In genomic region chr1:76713535-76713934, GRCh38 we compare ENCODE assay signal across 29 cellular contexts.
DNase-seq lines count a peak whose midpoint lies in the region; ATAC-seq, FAIRE-seq and TF ChIP-seq lines count a peak whose summit lies in the region.
"Had no signal": no experiment of that assay in that cellular context is flagged by ENCODE, and none has a peak within 500 bp of the region (broad histone marks: within the 10 kb centered on the region; RNA-seq: fewer than 3 reads in every experiment).

No MANE protein-coding gene starts in this region.

- H3K4me3 ChIP-seq in GM12878 (no peak overlapping the region), mesenchymal stem cell (ENCODE audit: insufficient read depth in 1 of 2, low read depth in 1 of 2, low read length in 2 of 2) (no peak overlapping the region)
- H3K4me3 ChIP-seq: thyroid gland, vagina had no signal

- no peaks in the 10 kb centered on the region for H3K79me2 ChIP-seq in GM12878 (ENCODE audit: control insufficient read depth, insufficient read depth, low read length)
- H3K79me2 ChIP-seq: parathyroid adenoma had no signal

- H3K27ac ChIP-seq in GM12878 (ENCODE audit: control insufficient read depth, insufficient read depth) (no peak overlapping the region), mesenchymal stem cell (ENCODE audit: low read length, poor library complexity, severe bottlenecking) (no peak overlapping the region)
- H3K27ac ChIP-seq: epithelial cell of prostate, parathyroid adenoma, thyroid gland, vagina had no signal

- no peak overlapping the region for H4K91ac ChIP-seq in mesenchymal stem cell (ENCODE audit: low read length)

- RAD21 ChIA-PET in GM12878 (lab: Charles Lee; ENCODE audit: unreplicated experiment): interaction anchor here (0.8 to 1.5 kb wide), 2 partner anchors 10 to 317 kb away, joined by 3 read pairs; no protein-coding TSS in a partner anchor

- intact Hi-C loops in GM12878 (cut with micrococcal nuclease; ENCODE audit: unreplicated experiment): no loop called here

- no peak overlapping the region for H2BK120ac ChIP-seq in mesenchymal stem cell (ENCODE audit: low read depth, low read length)

- H3K23ac ChIP-seq in mesenchymal stem cell (ENCODE audit: low read length in 2 of 2): no peak overlapping the region

- in situ Hi-C loops in GM12878 (cut with MboI): no loop called here

- H3K18ac ChIP-seq in mesenchymal stem cell (ENCODE audit: low read depth in 1 of 2, low read length in 2 of 2): no peak overlapping the region

- no peak overlapping the region for H2AK5ac ChIP-seq in mesenchymal stem cell (ENCODE audit: low read length, severe bottlenecking)

- H3K79me1 ChIP-seq in mesenchymal stem cell (replicated peaks; ENCODE audit: low read length, poor library complexity, severe bottlenecking): no peaks in the 10 kb centered on the region

- CTCF ChIA-PET in GM12878 (lab: Yijun Ruan, JAX): no interaction called here

- TF ChIP-seq EP300 in GM12878 (IDR thresholded peaks at IDR 0.05; ENCODE audit: borderline replicate concordance in 1 of 2, control insufficient read depth in 1 of 2, low read depth in 2 of 2, low read length in 2 of 2): peak in 1 of 2 experiments; percentile 25; a peak in 1 of 4 replicates

- H3K4ac ChIP-seq in mesenchymal stem cell (ENCODE audit: low read depth in 1 of 2, low read length in 2 of 2): no peak overlapping the region

- H3K36me3 ChIP-seq in GM12878 (ENCODE audit: control insufficient read depth in 2 of 2, insufficient read depth in 2 of 2, low read length in 1 of 2): no peaks in the 10 kb centered on the region
- H3K36me3 ChIP-seq in mesenchymal stem cell (ENCODE audit: control insufficient read depth in 1 of 2, insufficient read depth in 2 of 2, low read depth in 1 of 2, low read length in 2 of 2): no peaks in the 10 kb centered on the region
- H3K36me3 ChIP-seq: thyroid gland, vagina had no signal

- no peak for TF ChIP-seq POLR2A in GM12878 (IDR thresholded peaks at IDR 0.05; ENCODE audit: low read depth, low read length)

- no peak overlapping the region for H2BK12ac ChIP-seq in mesenchymal stem cell (ENCODE audit: low read length in 2 of 2)

- SMC1A ChIA-PET in GM12878 (lab: Charles Lee; ENCODE audit: uncharacterized antibody, unreplicated experiment): interaction anchor here (1.0 to 1.2 kb wide), 2 partner anchors 37 to 45 kb away, joined by 3 read pairs; no protein-coding TSS in a partner anchor

- DNase-seq in NCI-H748 (lab: John Stamatoyannopoulos, UW; ENCODE audit: unreplicated experiment): peak; percentile 22
- no peak for DNase-seq in NCI-H748 treated with DMSO at 0.1 percent for 48 hours (lab: John Stamatoyannopoulos, UW)
- DNase-seq in NCI-H1417 (lab: John Stamatoyannopoulos, UW): peak in 2 of 3 experiments; percentile 14 to 70
- DNase-seq in GM12878 (ENCODE audit: low read depth, low spot score): peak; percentile 0
- no peak for DNase-seq in mesenchymal stem cell
- DNase-seq in DMS79 (lab: John Stamatoyannopoulos, UW): no peak
- DNase-seq: activated gamma-delta T cell treated with Interleukin-2 at 50 U/mL for 16 hours; activated T-cell treated with anti-CD3 and anti-CD28 coated beads, Interleukin-2, amount 50 U/mL, for 24 hours; central memory CD4-positive, alpha-beta T cell; cortex of kidney; DMS79 treated with DMSO at 0.1 percent for 48 hours; effector memory CD4-positive, alpha-beta T cell; GF-D8; mesendoderm; NCI-H1048; NCI-H187 treated with DMSO at 0.1 percent for 48 hours; NCI-H524 treated with DMSO at 0.1 percent for 48 hours; SHP77 treated with DMSO at 0.1 percent for 48 hours; small intestine; thyroid gland had no signal

- no peak overlapping the region for H3K14ac ChIP-seq in mesenchymal stem cell (ENCODE audit: low read length in 2 of 2)

- H2BK5ac ChIP-seq in mesenchymal stem cell (ENCODE audit: low read depth, low read length, poor library complexity, severe bottlenecking): no peak overlapping the region

- no peaks in the 10 kb centered on the region for H3K27me3 ChIP-seq in GM12878 (replicated peaks in 1 of 2; ENCODE audit: control insufficient read depth in 2 of 2, insufficient read depth in 2 of 2, low read length in 1 of 2)
- H3K27me3 ChIP-seq in mesenchymal stem cell (ENCODE audit: control insufficient read depth in 1 of 2, insufficient read depth in 1 of 2, low read length in 2 of 2): no peaks in the 10 kb centered on the region
- H3K27me3 ChIP-seq: thyroid gland, vagina had no signal

- no peak overlapping the region for H3K4me2 ChIP-seq in GM12878 (ENCODE audit: control insufficient read depth, insufficient read depth)
- H3K4me2 ChIP-seq in mesenchymal stem cell (ENCODE audit: low read length, poor library complexity, severe bottlenecking): no peak overlapping the region

- no peaks in the 10 kb centered on the region for H3K9me3 ChIP-seq in GM12878 (replicated peaks; ENCODE audit: control insufficient read depth, insufficient read depth, low read length)
- H3K9me3 ChIP-seq in mesenchymal stem cell (ENCODE audit: control insufficient read depth, low read length): no peaks in the 10 kb centered on the region
- H3K9me3 ChIP-seq: thyroid gland, vagina had no signal

- no peaks in the 10 kb centered on the region for H3K4me1 ChIP-seq in GM12878 (ENCODE audit: control insufficient read depth, insufficient read depth, low read length)
- no peaks in the 10 kb centered on the region for H3K4me1 ChIP-seq in mesenchymal stem cell (ENCODE audit: control insufficient read depth, insufficient read depth, low read depth, low read length)
- H3K4me1 ChIP-seq: parathyroid adenoma, thyroid gland, vagina had no signal

- H4K20me1 ChIP-seq in GM12878 (ENCODE audit: control insufficient read depth, insufficient read depth): no peaks in the 10 kb centered on the region

- BruUV-seq in GM12878 (replicated peaks; lab: Mats Ljungman, UMichigan): no TSS peak

- H2AFZ ChIP-seq in GM12878 (ENCODE audit: control insufficient read depth, low read depth, low read length): no peak overlapping the region
- H2AFZ ChIP-seq in mesenchymal stem cell (ENCODE audit: low read depth, low read length): no peak overlapping the region
- H2AFZ ChIP-seq: parathyroid adenoma had no signal

- POLR2A ChIA-PET in GM12878 (lab: Charles Lee): no interaction called here

- no peak for FAIRE-seq in GM12878 (lab: Jason Lieb, UNC)
- FAIRE-seq: H54, islet of Langerhans, RCC 7860 had no signal

- H3K9ac ChIP-seq in GM12878 (ENCODE audit: control insufficient read depth, insufficient read depth, low read length) (no peak overlapping the region), mesenchymal stem cell (ENCODE audit: low read length) (no peak overlapping the region)
- H3K9ac ChIP-seq: parathyroid adenoma had no signal

- H4K8ac ChIP-seq in mesenchymal stem cell (ENCODE audit: low read length): no peak overlapping the region

- no peak overlapping the region for H2BK15ac ChIP-seq in mesenchymal stem cell (ENCODE audit: low read depth, poor library complexity, severe bottlenecking)

- 0% methylated on average over 2 of the region's 2 CpGs for WGBS in GM12878 (ENCODE audit: insufficient coverage, insufficient replicate concordance, low lambda C conversion rate, missing lambda C conversion rate)
- no CpG with 5 or more reads among the region's 2 CpGs for WGBS in mesenchymal stem cell

- no peak for TF ChIP-seq RAD21 in GM12878 (IDR thresholded peaks at IDR 0.05; ENCODE audit: insufficient read depth, low read depth, low read length)

- no peak for TF ChIP-seq CTCF in GM12878 (IDR thresholded peaks at IDR 0.05 in 2 of 3, conservative IDR thresholded peaks at IDR 0.05 in 1 of 3; ENCODE audit: control insufficient read depth in 2 of 3, extremely low read depth in 1 of 3, insufficient read depth in 1 of 3, low read depth in 3 of 3, low read length in 3 of 3)

- ATAC-seq in GM19351 (IDR thresholded peaks at IDR 0.05; ENCODE audit: unreplicated experiment) (peak; percentile 55), GM12878 (peak; percentile 96), GM18861 (IDR thresholded peaks at IDR 0.05; ENCODE audit: unreplicated experiment) (no peak)
- ATAC-seq: left lobe of liver had no signal

TF ChIP-seq in GM12878, 131 proteins besides CTCF, POLR2A, EP300 and RAD21 (continues in another document):
- TF ChIP-seq ATF3 (IDR thresholded peaks at IDR 0.05; ENCODE audit: borderline replicate concordance, extremely low read depth, low read depth, low read length) (no peak), YY1 (IDR thresholded peaks at IDR 0.05; ENCODE audit: low read depth, low read length) (no peak), SMARCA5 (IDR thresholded peaks at IDR 0.05) (no peak), ZBED1 (IDR thresholded peaks at IDR 0.05; ENCODE audit: borderline replicate concordance) (no peak), IKZF2 (IDR thresholded peaks at IDR 0.05) (peak; percentile 27 to 55; a peak in 1 of 4 replicates), ZNF24 (IDR thresholded peaks at IDR 0.05) (no peak), SREBF1 (IDR thresholded peaks at IDR 0.05; ENCODE audit: low read length) (no peak), IKZF1 (conservative IDR thresholded peaks at IDR 0.05) (no peak), BCL11A (IDR thresholded peaks at IDR 0.05; ENCODE audit: low read depth, low read length) (no peak)
- TF ChIP-seq, protein P1, sequence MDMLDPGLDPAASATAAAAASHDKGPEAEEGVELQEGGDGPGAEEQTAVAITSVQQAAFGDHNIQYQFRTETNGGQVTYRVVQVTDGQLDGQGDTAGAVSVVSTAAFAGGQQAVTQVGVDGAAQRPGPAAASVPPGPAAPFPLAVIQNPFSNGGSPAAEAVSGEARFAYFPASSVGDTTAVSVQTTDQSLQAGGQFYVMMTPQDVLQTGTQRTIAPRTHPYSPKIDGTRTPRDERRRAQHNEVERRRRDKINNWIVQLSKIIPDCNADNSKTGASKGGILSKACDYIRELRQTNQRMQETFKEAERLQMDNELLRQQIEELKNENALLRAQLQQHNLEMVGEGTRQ (IDR thresholded peaks at IDR 0.05; ENCODE audit: borderline replicate concordance, low read depth, low read length): no peak
- TF ChIP-seq, protein P2, sequence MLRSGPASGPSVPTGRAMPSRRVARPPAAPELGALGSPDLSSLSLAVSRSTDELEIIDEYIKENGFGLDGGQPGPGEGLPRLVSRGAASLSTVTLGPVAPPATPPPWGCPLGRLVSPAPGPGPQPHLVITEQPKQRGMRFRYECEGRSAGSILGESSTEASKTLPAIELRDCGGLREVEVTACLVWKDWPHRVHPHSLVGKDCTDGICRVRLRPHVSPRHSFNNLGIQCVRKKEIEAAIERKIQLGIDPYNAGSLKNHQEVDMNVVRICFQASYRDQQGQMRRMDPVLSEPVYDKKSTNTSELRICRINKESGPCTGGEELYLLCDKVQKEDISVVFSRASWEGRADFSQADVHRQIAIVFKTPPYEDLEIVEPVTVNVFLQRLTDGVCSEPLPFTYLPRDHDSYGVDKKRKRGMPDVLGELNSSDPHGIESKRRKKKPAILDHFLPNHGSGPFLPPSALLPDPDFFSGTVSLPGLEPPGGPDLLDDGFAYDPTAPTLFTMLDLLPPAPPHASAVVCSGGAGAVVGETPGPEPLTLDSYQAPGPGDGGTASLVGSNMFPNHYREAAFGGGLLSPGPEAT (IDR thresholded peaks at IDR 0.05; ENCODE audit: low read depth): peak; percentile 68; the same call in 1 of the 2 replicates

Comparison
In these comparisons a context has a peak if more than half of its experiments do, and no peak if none do; other contexts are left out.
1. DNase-seq: peak in NCI-H748 (single experiment), NCI-H1417 (2 of 3) and GM12878 (single experiment); none in NCI-H748 treated with DMSO at 0.1 percent for 48 hours (single experiment), mesenchymal stem cell (single experiment) and DMS79 (single experiment).